Comparison of ENCODE assay signal across 2 cellular contexts in genomic region chr2:32274289-32274688, GRCh38.
TF ChIP-seq lines count a peak whose summit lies in the region.

No MANE protein-coding gene starts in this region.

TF ChIP-seq in SK-N-SH, 30 proteins besides CTCF, POLR2A, EP300 and RAD21 (continued from another document):
- no peak for TF ChIP-seq CHD2 (IDR thresholded peaks at IDR 0.05; ENCODE audit: low read length, partially characterized antibody)
- TF ChIP-seq MXI1 (IDR thresholded peaks at IDR 0.05; ENCODE audit: low read depth, low read length), result no peak
- TF ChIP-seq FOSL2 (IDR thresholded peaks at IDR 0.05; ENCODE audit: borderline replicate concordance, low read depth), result no peak
- TF ChIP-seq IRF3 (IDR thresholded peaks at IDR 0.05; ENCODE audit: low read depth, low read length), result no peak
- TF ChIP-seq EZH2phosphoT487 (IDR thresholded peaks at IDR 0.05; ENCODE audit: borderline replicate concordance, low read depth), result no peak
- TF ChIP-seq RFX5 (IDR thresholded peaks at IDR 0.05; ENCODE audit: low read length), result no peak
- TF ChIP-seq, protein P1, sequence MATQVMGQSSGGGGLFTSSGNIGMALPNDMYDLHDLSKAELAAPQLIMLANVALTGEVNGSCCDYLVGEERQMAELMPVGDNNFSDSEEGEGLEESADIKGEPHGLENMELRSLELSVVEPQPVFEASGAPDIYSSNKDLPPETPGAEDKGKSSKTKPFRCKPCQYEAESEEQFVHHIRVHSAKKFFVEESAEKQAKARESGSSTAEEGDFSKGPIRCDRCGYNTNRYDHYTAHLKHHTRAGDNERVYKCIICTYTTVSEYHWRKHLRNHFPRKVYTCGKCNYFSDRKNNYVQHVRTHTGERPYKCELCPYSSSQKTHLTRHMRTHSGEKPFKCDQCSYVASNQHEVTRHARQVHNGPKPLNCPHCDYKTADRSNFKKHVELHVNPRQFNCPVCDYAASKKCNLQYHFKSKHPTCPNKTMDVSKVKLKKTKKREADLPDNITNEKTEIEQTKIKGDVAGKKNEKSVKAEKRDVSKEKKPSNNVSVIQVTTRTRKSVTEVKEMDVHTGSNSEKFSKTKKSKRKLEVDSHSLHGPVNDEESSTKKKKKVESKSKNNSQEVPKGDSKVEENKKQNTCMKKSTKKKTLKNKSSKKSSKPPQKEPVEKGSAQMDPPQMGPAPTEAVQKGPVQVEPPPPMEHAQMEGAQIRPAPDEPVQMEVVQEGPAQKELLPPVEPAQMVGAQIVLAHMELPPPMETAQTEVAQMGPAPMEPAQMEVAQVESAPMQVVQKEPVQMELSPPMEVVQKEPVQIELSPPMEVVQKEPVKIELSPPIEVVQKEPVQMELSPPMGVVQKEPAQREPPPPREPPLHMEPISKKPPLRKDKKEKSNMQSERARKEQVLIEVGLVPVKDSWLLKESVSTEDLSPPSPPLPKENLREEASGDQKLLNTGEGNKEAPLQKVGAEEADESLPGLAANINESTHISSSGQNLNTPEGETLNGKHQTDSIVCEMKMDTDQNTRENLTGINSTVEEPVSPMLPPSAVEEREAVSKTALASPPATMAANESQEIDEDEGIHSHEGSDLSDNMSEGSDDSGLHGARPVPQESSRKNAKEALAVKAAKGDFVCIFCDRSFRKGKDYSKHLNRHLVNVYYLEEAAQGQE (IDR thresholded peaks at IDR 0.05; ENCODE audit: low read depth, low read length), result no peak
- TF ChIP-seq, protein P2, sequence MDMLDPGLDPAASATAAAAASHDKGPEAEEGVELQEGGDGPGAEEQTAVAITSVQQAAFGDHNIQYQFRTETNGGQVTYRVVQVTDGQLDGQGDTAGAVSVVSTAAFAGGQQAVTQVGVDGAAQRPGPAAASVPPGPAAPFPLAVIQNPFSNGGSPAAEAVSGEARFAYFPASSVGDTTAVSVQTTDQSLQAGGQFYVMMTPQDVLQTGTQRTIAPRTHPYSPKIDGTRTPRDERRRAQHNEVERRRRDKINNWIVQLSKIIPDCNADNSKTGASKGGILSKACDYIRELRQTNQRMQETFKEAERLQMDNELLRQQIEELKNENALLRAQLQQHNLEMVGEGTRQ (IDR thresholded peaks at IDR 0.05; ENCODE audit: borderline replicate concordance, low read depth, low read length), result no peak
- TF ChIP-seq, protein P3, sequence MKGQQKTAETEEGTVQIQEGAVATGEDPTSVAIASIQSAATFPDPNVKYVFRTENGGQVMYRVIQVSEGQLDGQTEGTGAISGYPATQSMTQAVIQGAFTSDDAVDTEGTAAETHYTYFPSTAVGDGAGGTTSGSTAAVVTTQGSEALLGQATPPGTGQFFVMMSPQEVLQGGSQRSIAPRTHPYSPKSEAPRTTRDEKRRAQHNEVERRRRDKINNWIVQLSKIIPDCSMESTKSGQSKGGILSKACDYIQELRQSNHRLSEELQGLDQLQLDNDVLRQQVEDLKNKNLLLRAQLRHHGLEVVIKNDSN (IDR thresholded peaks at IDR 0.05; ENCODE audit: borderline replicate concordance, low read depth), result no peak

TF ChIP-seq in SK-N-SH treated with all-trans-retinoic acid at 6 μM for 48 hours, 23 proteins besides CTCF, POLR2A, EP300 and RAD21 (continued from another document):
- no peak for TF ChIP-seq CSRNP3 (CRISPR knock-in tag; IDR thresholded peaks at IDR 0.05)
- TF ChIP-seq PPARA (CRISPR knock-in tag; IDR thresholded peaks at IDR 0.05; ENCODE audit: borderline replicate concordance), result no peak
- TF ChIP-seq, protein P4, sequence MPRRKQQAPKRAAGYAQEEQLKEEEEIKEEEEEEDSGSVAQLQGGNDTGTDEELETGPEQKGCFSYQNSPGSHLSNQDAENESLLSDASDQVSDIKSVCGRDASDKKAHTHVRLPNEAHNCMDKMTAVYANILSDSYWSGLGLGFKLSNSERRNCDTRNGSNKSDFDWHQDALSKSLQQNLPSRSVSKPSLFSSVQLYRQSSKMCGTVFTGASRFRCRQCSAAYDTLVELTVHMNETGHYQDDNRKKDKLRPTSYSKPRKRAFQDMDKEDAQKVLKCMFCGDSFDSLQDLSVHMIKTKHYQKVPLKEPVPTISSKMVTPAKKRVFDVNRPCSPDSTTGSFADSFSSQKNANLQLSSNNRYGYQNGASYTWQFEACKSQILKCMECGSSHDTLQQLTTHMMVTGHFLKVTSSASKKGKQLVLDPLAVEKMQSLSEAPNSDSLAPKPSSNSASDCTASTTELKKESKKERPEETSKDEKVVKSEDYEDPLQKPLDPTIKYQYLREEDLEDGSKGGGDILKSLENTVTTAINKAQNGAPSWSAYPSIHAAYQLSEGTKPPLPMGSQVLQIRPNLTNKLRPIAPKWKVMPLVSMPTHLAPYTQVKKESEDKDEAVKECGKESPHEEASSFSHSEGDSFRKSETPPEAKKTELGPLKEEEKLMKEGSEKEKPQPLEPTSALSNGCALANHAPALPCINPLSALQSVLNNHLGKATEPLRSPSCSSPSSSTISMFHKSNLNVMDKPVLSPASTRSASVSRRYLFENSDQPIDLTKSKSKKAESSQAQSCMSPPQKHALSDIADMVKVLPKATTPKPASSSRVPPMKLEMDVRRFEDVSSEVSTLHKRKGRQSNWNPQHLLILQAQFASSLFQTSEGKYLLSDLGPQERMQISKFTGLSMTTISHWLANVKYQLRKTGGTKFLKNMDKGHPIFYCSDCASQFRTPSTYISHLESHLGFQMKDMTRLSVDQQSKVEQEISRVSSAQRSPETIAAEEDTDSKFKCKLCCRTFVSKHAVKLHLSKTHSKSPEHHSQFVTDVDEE (CRISPR knock-in tag; IDR thresholded peaks at IDR 0.05), result no peak
- TF ChIP-seq ZFP3 (CRISPR knock-in tag; IDR thresholded peaks at IDR 0.05), result no peak
- no peak for TF ChIP-seq CSDC2 (CRISPR knock-in tag; IDR thresholded peaks at IDR 0.05)
- TF ChIP-seq TCF4 (CRISPR knock-in tag; IDR thresholded peaks at IDR 0.05; ENCODE audit: borderline replicate concordance), result no peak
- TF ChIP-seq RARB (CRISPR knock-in tag; IDR thresholded peaks at IDR 0.05), result no peak
- no peak for TF ChIP-seq ZNF565 (CRISPR knock-in tag; conservative IDR thresholded peaks at IDR 0.05; ENCODE audit: low read depth)
- TF ChIP-seq CREB5 (CRISPR knock-in tag; IDR thresholded peaks at IDR 0.05; ENCODE audit: low read depth), result no peak
- TF ChIP-seq BACH2 (CRISPR knock-in tag; IDR thresholded peaks at IDR 0.05; ENCODE audit: borderline replicate concordance), result no peak
- TF ChIP-seq PATZ1 (CRISPR knock-in tag; IDR thresholded peaks at IDR 0.05; ENCODE audit: borderline replicate concordance), result no peak
- TF ChIP-seq ESRRG (CRISPR knock-in tag; IDR thresholded peaks at IDR 0.05), result no peak
